30 cellular contexts compared by ENCODE assay signal in the genomic region with DNA sequence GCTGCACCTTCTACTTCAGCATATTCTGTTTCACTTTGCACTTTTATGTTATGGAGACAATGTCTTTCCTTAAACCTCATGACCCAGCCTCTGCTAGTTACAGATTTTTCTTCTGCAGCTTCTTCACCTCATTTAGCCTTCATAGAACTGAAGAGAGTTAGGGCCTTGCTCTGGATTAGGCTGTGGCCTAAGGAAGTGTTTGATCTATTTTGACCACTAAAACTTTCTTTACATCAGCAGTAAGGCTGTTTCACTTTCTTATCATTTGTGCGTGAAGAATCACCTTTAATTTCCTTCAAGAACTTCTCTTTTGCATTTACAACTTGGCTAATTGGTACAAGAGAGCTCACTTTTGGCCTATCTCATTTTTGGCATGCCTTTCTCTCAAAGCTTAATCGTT.
"Had no signal": no experiment of that assay in that cellular context is flagged by ENCODE, and none has a peak within 500 bp of the region (broad histone marks: within the 10 kb centered on the region; RNA-seq: fewer than 3 reads in every experiment).

No MANE protein-coding gene starts in this region.

- H2AFZ ChIP-seq: hepatocyte, parathyroid adenoma had no signal

- H3K9me3 Mint-ChIP-seq: activated CD4-positive, alpha-beta memory T cell treated with anti-CD3 and anti-CD28 coated beads, Interleukin-2, amount 10 ng/mL, durations not matched to agents 7 days and 5 days; effector memory CD8-positive, alpha-beta T cell had no signal

- H3K36me3 Mint-ChIP-seq: activated naive CD8-positive, alpha-beta T cell had no signal

- H3K9me3 ChIP-seq: ascending aorta, gastroesophageal sphincter, psoas muscle, thoracic aorta had no signal

- H3K4me3 ChIP-seq: ascending aorta, gastroesophageal sphincter, hepatocyte, psoas muscle, smooth muscle cell, thoracic aorta had no signal

- H3K27ac ChIP-seq: ascending aorta, brain microvascular endothelial cell, gastroesophageal sphincter, hepatocyte, parathyroid adenoma, psoas muscle, thoracic aorta, WERI-Rb-1 had no signal

- H3K4me3 Mint-ChIP-seq: activated CD4-positive, alpha-beta memory T cell treated with anti-CD3 and anti-CD28 coated beads, Interleukin-2, amount 10 ng/mL, durations not matched to agents 7 days and 5 days; activated naive CD8-positive, alpha-beta T cell; effector memory CD8-positive, alpha-beta T cell; naive B cell; neural crest cell; T-helper 17 cell had no signal

- H3K27me3 ChIP-seq: ascending aorta, brain microvascular endothelial cell, gastroesophageal sphincter, hepatocyte had no signal

- H3K79me2 ChIP-seq: parathyroid adenoma had no signal

- DNase-seq: activated CD4-positive, alpha-beta memory T cell treated with anti-CD3 and anti-CD28 coated beads, Interleukin-2, amount 10 ng/mL, durations not matched to agents 7 days and 5 days; activated CD4-positive, alpha-beta T cell treated with anti-CD3 and anti-CD28 coated beads for 48 hours; activated naive CD4-positive, alpha-beta T cell treated with Interleukin-2 at 50 U/mL for 16 hours; activated T-cell treated with anti-CD3 and anti-CD28 coated beads, Interleukin-2, amount 50 U/mL, for 48 hours; brain microvascular endothelial cell; cortex of kidney; effector memory CD8-positive, alpha-beta T cell; islet precursor cell; left cardiac atrium; left ventricle myocardium superior; naive B cell; nucleus accumbens; psoas muscle; stimulated activated CD4-positive, alpha-beta T cell treated with anti-CD3 and anti-CD28 coated beads, Interleukin-1b, Interleukin-23, amount 100 ng/mL, for 48 hours; stimulated activated CD4-positive, alpha-beta T cell treated with anti-CD3 and anti-CD28 coated beads, Interleukin-4, amount 100 ng/mL, for 4 hours; stimulated activated CD8-positive, alpha-beta memory T cell treated with anti-CD3 and anti-CD28 coated beads, Interleukin-4, amount 100 ng/mL, for 48 hours; stimulated activated naive CD4-positive, alpha-beta T cell; SW 1271; T-helper 17 cell; T1000; WERI-Rb-1 had no signal

- H3K36me3 ChIP-seq: thoracic aorta, WERI-Rb-1 had no signal

- ATAC-seq: activated CD4-positive, CD25-positive, alpha-beta regulatory T cell treated with anti-CD3 and anti-CD28 coated beads, Interleukin-2, amount 50 U/mL, for 24 hours; effector memory CD8-positive, alpha-beta T cell; gastroesophageal sphincter; left cardiac atrium; left ventricle myocardium superior; psoas muscle; T-helper 17 cell had no signal

- H3K9ac ChIP-seq: parathyroid adenoma had no signal

- H3K27me3 Mint-ChIP-seq: activated CD4-positive, alpha-beta memory T cell treated with anti-CD3 and anti-CD28 coated beads, Interleukin-2, amount 10 ng/mL, durations not matched to agents 7 days and 5 days; activated naive CD8-positive, alpha-beta T cell; effector memory CD8-positive, alpha-beta T cell; naive B cell; T-helper 17 cell had no signal

- H3K4me1 ChIP-seq: parathyroid adenoma, psoas muscle had no signal

- H3K27ac Mint-ChIP-seq: activated CD4-positive, alpha-beta memory T cell treated with anti-CD3 and anti-CD28 coated beads, Interleukin-2, amount 10 ng/mL, durations not matched to agents 7 days and 5 days; activated naive CD8-positive, alpha-beta T cell; effector memory CD8-positive, alpha-beta T cell; naive B cell; T-helper 17 cell had no signal

- H3K4me2 ChIP-seq: hepatocyte, smooth muscle cell had no signal
